Comparison of ENCODE assay signal across 31 cellular contexts in the genomic region with DNA sequence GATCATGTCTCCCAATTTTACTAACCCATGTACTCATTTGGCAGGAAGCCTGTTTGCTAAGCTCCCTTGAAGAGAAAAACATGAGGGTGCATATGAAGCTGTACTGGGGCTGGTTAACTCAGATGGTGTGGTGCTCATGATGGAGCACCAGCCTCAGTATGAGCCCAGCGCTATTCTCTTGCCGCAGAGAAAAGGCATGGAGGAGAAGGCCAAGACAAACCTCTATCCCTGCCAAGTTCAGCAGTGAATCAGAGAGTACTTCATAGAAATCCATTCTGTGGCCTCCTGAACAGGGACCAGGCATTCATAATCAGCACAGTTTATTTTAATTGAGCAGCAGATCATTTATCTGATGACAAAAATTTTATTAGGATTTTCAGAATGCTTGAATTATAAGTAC.
"Had no signal": no experiment of that assay in that cellular context is flagged by ENCODE, and none has a peak within 500 bp of the region (broad histone marks: within the 10 kb centered on the region; RNA-seq: fewer than 3 reads in every experiment).

No MANE protein-coding gene starts in this region.

- FAIRE-seq: keratinocyte had no signal

- H3K9me3 Mint-ChIP-seq: activated CD4-positive, alpha-beta memory T cell treated with anti-CD3 and anti-CD28 coated beads, Interleukin-2, amount 10 ng/mL, durations not matched to agents 7 days and 5 days; activated CD4-positive, alpha-beta T cell treated with anti-CD3 and anti-CD28 coated beads, Interleukin-2, amount 10 ng/mL, durations not matched to agents 7 days and 5 days; activated naive CD4-positive, alpha-beta T cell treated with anti-CD3 and anti-CD28 coated beads, Interleukin-2, amount 10 ng/mL, durations not matched to agents 7 days and 5 days; activated naive CD8-positive, alpha-beta T cell treated with anti-CD3 and anti-CD28 coated beads, Interleukin-2, amount 10 ng/mL, durations not matched to agents 7 days and 5 days; activated T-cell treated with anti-CD3 and anti-CD28 coated beads, Interleukin-2, amount 50 U/mL, for 24 hours; effector memory CD8-positive, alpha-beta T cell; mesothelial cell of epicardium; neural progenitor cell; type B pancreatic cell; WTC11 had no signal

- H3K9me3 ChIP-seq: body of pancreas, gastroesophageal sphincter, spleen, testis, vagina had no signal

- H3K4me1 ChIP-seq: body of pancreas, gastroesophageal sphincter, neural progenitor cell, parathyroid adenoma, spleen, testis, vagina had no signal

- H3K36me3 ChIP-seq: cardiac muscle cell, gastroesophageal sphincter, neural progenitor cell, spleen, vagina had no signal

- H3K27ac Mint-ChIP-seq: activated CD4-positive, alpha-beta memory T cell treated with anti-CD3 and anti-CD28 coated beads, Interleukin-2, amount 10 ng/mL, durations not matched to agents 7 days and 5 days; activated CD4-positive, alpha-beta T cell treated with anti-CD3 and anti-CD28 coated beads, Interleukin-2, amount 10 ng/mL, durations not matched to agents 7 days and 5 days; activated naive CD4-positive, alpha-beta T cell treated with anti-CD3 and anti-CD28 coated beads, Interleukin-2, amount 10 ng/mL, durations not matched to agents 7 days and 5 days; activated naive CD8-positive, alpha-beta T cell treated with anti-CD3 and anti-CD28 coated beads, Interleukin-2, amount 10 ng/mL, durations not matched to agents 7 days and 5 days; activated T-cell treated with anti-CD3 and anti-CD28 coated beads, Interleukin-2, amount 50 U/mL, for 24 hours; effector memory CD8-positive, alpha-beta T cell; mesothelial cell of epicardium; natural killer cell; neural progenitor cell; T-helper 17 cell; type B pancreatic cell; WTC11 had no signal

- H3K4me3 Mint-ChIP-seq: activated CD4-positive, alpha-beta memory T cell treated with anti-CD3 and anti-CD28 coated beads, Interleukin-2, amount 10 ng/mL, durations not matched to agents 7 days and 5 days; activated CD4-positive, alpha-beta T cell treated with anti-CD3 and anti-CD28 coated beads, Interleukin-2, amount 10 ng/mL, durations not matched to agents 7 days and 5 days; activated naive CD4-positive, alpha-beta T cell treated with anti-CD3 and anti-CD28 coated beads, Interleukin-2, amount 10 ng/mL, durations not matched to agents 7 days and 5 days; activated naive CD8-positive, alpha-beta T cell treated with anti-CD3 and anti-CD28 coated beads, Interleukin-2, amount 10 ng/mL, durations not matched to agents 7 days and 5 days; activated T-cell treated with anti-CD3 and anti-CD28 coated beads, Interleukin-2, amount 50 U/mL, for 24 hours; effector memory CD8-positive, alpha-beta T cell; mesothelial cell of epicardium; natural killer cell; neural progenitor cell; T-helper 17 cell; type B pancreatic cell; WTC11 had no signal

- H3K27me3 Mint-ChIP-seq: activated CD4-positive, alpha-beta memory T cell treated with anti-CD3 and anti-CD28 coated beads, Interleukin-2, amount 10 ng/mL, durations not matched to agents 7 days and 5 days; activated CD4-positive, alpha-beta T cell treated with anti-CD3 and anti-CD28 coated beads, Interleukin-2, amount 10 ng/mL, durations not matched to agents 7 days and 5 days; activated naive CD4-positive, alpha-beta T cell treated with anti-CD3 and anti-CD28 coated beads, Interleukin-2, amount 10 ng/mL, durations not matched to agents 7 days and 5 days; activated naive CD8-positive, alpha-beta T cell treated with anti-CD3 and anti-CD28 coated beads, Interleukin-2, amount 10 ng/mL, durations not matched to agents 7 days and 5 days; activated T-cell treated with anti-CD3 and anti-CD28 coated beads, Interleukin-2, amount 50 U/mL, for 24 hours; effector memory CD8-positive, alpha-beta T cell; type B pancreatic cell had no signal

- H3K4me2 ChIP-seq: neural progenitor cell had no signal

- H2AFZ ChIP-seq: neural progenitor cell, parathyroid adenoma had no signal

- H3K27me3 ChIP-seq: body of pancreas, cardiac muscle cell, gastroesophageal sphincter, neural progenitor cell, spleen, testis, vagina had no signal

- H3K79me2 ChIP-seq: parathyroid adenoma had no signal

- H3K27ac ChIP-seq: body of pancreas, cardiac muscle cell, coronary artery, gastroesophageal sphincter, neural progenitor cell, parathyroid adenoma, spleen, testis, vagina had no signal

- H3K9ac ChIP-seq: neural progenitor cell, parathyroid adenoma had no signal

- H3K4me1 Mint-ChIP-seq: activated CD4-positive, alpha-beta memory T cell treated with anti-CD3 and anti-CD28 coated beads, Interleukin-2, amount 10 ng/mL, durations not matched to agents 7 days and 5 days; activated CD4-positive, alpha-beta T cell treated with anti-CD3 and anti-CD28 coated beads, Interleukin-2, amount 10 ng/mL, durations not matched to agents 7 days and 5 days; activated naive CD4-positive, alpha-beta T cell treated with anti-CD3 and anti-CD28 coated beads, Interleukin-2, amount 10 ng/mL, durations not matched to agents 7 days and 5 days; activated naive CD8-positive, alpha-beta T cell treated with anti-CD3 and anti-CD28 coated beads, Interleukin-2, amount 10 ng/mL, durations not matched to agents 7 days and 5 days; mesothelial cell of epicardium; natural killer cell; neural progenitor cell; T-helper 17 cell; WTC11 had no signal

- DNase-seq: activated CD4-positive, alpha-beta memory T cell treated with anti-CD3 and anti-CD28 coated beads, Interleukin-2, amount 10 ng/mL, durations not matched to agents 7 days and 5 days; activated CD4-positive, alpha-beta T cell treated with anti-CD3 and anti-CD28 coated beads for 1 hour; activated CD4-positive, alpha-beta T cell treated with anti-CD3 and anti-CD28 coated beads, Interleukin-2, amount 10 ng/mL, durations not matched to agents 7 days and 5 days; activated CD8-positive, alpha-beta memory T cell treated with anti-CD3 and anti-CD28 coated beads, Interleukin-2, amount 50 U/mL, for 48 hours; activated gamma-delta T cell; activated naive CD4-positive, alpha-beta T cell treated with anti-CD3 and anti-CD28 coated beads, Interleukin-2, amount 10 ng/mL, durations not matched to agents 7 days and 5 days; activated naive CD8-positive, alpha-beta T cell treated with anti-CD3 and anti-CD28 coated beads, Interleukin-2, amount 10 ng/mL, durations not matched to agents 7 days and 5 days; activated T-cell treated with anti-CD3 and anti-CD28 coated beads, Interleukin-2, amount 50 U/mL, for 24 hours; body of pancreas; effector memory CD8-positive, alpha-beta T cell; erythroblast; left cardiac atrium; mammary epithelial cell; natural killer cell; occipital lobe; right cardiac atrium; spleen; stimulated activated naive CD4-positive, alpha-beta T cell treated with Interleukin-2 at 50 U/mL for 16 hours; T-helper 17 cell; T1000; testis had no signal

- H3K4me3 ChIP-seq: body of pancreas, cardiac muscle cell, coronary artery, gastroesophageal sphincter, neural progenitor cell, spleen, testis, vagina had no signal

- ATAC-seq: body of pancreas; effector memory CD8-positive, alpha-beta T cell; gastroesophageal sphincter; natural killer cell; T-helper 17 cell; WTC11 had no signal

- H3K36me3 Mint-ChIP-seq: activated naive CD4-positive, alpha-beta T cell treated with anti-CD3 and anti-CD28 coated beads, Interleukin-2, amount 10 ng/mL, durations not matched to agents 7 days and 5 days; activated naive CD8-positive, alpha-beta T cell treated with anti-CD3 and anti-CD28 coated beads, Interleukin-2, amount 10 ng/mL, durations not matched to agents 7 days and 5 days; mesothelial cell of epicardium; natural killer cell; neural progenitor cell; type B pancreatic cell; WTC11 had no signal
